In the genomic region with DNA sequence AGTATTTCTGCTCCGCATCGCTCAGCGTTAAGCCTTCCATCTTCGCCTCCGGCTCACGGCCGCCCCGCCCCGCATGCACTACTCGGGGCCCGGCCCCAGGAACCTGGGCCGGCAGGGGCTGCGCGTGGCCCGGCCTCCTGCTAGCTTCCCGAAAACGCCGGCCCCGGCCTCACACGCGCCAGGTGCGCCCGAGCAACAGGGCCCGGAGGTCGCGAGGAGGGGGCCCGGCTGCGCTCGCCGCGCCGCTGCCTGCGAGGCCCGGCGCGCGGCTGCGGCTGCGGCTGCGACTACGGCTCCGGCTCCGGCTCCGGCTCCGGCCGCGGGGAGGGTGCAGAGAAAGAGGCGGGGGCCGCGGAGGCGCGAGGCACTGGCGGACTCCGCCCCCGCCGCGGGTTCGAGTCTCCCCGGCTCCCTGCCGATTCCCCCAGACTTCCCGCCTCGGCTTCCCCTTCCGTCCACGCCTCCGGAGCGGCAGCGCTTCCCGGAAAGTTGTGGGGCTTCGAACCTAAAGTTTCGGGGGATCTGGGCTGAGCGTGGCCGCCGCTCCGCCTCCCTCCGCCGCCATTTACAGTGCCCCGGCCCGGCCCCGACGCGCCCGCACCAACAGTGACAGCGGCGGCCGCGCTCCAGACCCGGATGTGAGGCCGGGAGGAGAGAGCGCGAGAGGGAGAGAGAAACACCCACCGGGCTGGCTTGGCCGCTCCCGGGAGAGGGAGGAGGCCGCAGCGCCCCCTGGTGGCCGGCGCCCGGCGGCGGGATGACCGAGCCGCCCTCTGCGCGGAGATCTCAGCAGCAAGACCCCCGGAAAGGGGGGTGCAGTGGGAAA, we compare ENCODE assay signal across 8 cellular contexts. TPM values are rescaled to one million over a fixed set of nuclear protein-coding genes. Genes with fewer than 3 reads are reported as not detected.
DNase-seq lines count a peak whose midpoint lies in the region; ATAC-seq and TF ChIP-seq lines count a peak whose summit lies in the region.

A gene with protein sequence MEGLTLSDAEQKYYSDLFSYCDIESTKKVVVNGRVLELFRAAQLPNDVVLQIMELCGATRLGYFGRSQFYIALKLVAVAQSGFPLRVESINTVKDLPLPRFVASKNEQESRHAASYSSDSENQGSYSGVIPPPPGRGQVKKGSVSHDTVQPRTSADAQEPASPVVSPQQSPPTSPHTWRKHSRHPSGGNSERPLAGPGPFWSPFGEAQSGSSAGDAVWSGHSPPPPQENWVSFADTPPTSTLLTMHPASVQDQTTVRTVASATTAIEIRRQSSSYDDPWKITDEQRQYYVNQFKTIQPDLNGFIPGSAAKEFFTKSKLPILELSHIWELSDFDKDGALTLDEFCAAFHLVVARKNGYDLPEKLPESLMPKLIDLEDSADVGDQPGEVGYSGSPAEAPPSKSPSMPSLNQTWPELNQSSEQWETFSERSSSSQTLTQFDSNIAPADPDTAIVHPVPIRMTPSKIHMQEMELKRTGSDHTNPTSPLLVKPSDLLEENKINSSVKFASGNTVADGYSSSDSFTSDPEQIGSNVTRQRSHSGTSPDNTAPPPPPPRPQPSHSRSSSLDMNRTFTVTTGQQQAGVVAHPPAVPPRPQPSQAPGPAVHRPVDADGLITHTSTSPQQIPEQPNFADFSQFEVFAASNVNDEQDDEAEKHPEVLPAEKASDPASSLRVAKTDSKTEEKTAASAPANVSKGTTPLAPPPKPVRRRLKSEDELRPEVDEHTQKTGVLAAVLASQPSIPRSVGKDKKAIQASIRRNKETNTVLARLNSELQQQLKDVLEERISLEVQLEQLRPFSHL (minus strand): TSS at position 611 of the 826 bp plus-strand sequence. CDS start 571 bp downstream, at position 40.

- H3K9me2 ChIP-seq in OCI-LY1 (ENCODE audit: low read depth, low read length) = no peaks in the 10 kb centered on the region

- peaks cover 9% of the 10 kb centered on the region for H3K79me2 ChIP-seq in OCI-LY1 (ENCODE audit: insufficient read depth, low read length)

- peak; percentile 80 for TF ChIP-seq CTCF in OCI-LY1 (IDR thresholded peaks at IDR 0.05; ENCODE audit: low read length)

- H3F3A ChIP-seq in OCI-LY1 (ENCODE audit: insufficient read depth, low read length) = no peaks in the 10 kb centered on the region

- H2AFZ ChIP-seq in OCI-LY1 (ENCODE audit: low read length) = 0 out of 2 replicates have a peak within 1 kb of the TSS, but pooled peaks have one; percentile 39

- 0 out of 2 replicates have a peak, but pooled peaks cover 3% of the 10 kb centered on the region for H4K20me1 ChIP-seq in OCI-LY1 (ENCODE audit: insufficient read depth, low read length)

- H3K9me3 ChIP-seq in HUES48 (ENCODE audit: control insufficient read depth, insufficient read depth, low read length) (no peaks in the 10 kb centered on the region), OCI-LY1 (ENCODE audit: low read length) (no peaks in the 10 kb centered on the region), mononuclear cell (ENCODE audit: low read depth, low read length) (no peaks in the 10 kb centered on the region)

- H3K4me3 ChIP-seq in HUES48 (ENCODE audit: low read depth, low read length) (peak within 1 kb of the TSS; percentile 95), OCI-LY1 (ENCODE audit: low read depth, low read length, poor library complexity, severe bottlenecking) (peak within 1 kb of the TSS; percentile 85), mononuclear cell (ENCODE audit: low read length) (peak within 1 kb of the TSS; percentile 90)

- ATAC-seq in GM21381 (IDR thresholded peaks at IDR 0.05; ENCODE audit: unreplicated experiment) = peak; percentile 88

- DNase-seq in D341Med (ENCODE audit: low spot score) (peak; percentile 97), activated T-cell treated with anti-CD3 and anti-CD28 coated beads for 1 hour (ENCODE audit: low read depth) (peak; percentile 87), epidermal melanocyte (ENCODE audit: insufficient read length, low spot score) (peak; percentile 82)
- DNase-seq in stimulated activated CD8-positive, alpha-beta memory T cell treated with anti-CD3 and anti-CD28 coated beads, Interleukin-4, amount 100 ng/mL, for 1 hour (ENCODE audit: low read depth in 2 of 2, low spot score in 1 of 2) = peak; percentile 80 to 84

- H3K27ac ChIP-seq in HUES48 (ENCODE audit: low read depth, low read length) (peak within 1 kb of the TSS; percentile 90), OCI-LY1 (ENCODE audit: low read depth, low read length, poor library complexity, severe bottlenecking) (no peak within 1 kb of the TSS)

- H3K4me1 ChIP-seq in HUES48 (ENCODE audit: control insufficient read depth, insufficient read depth, low read length) (peaks cover 26% of the 10 kb centered on the region), OCI-LY1 (ENCODE audit: insufficient read depth, low read length, severe bottlenecking) (peaks cover 35% of the 10 kb centered on the region), mononuclear cell (ENCODE audit: insufficient read depth, low read length) (peaks cover 37% of the 10 kb centered on the region)

- H3K36me3 ChIP-seq in HUES48 (ENCODE audit: control insufficient read depth, insufficient read depth, low read length) = no peaks in the 10 kb centered on the region
- no peaks in the 10 kb centered on the region for H3K36me3 ChIP-seq in OCI-LY1 (ENCODE audit: insufficient read depth, low read length)

- H3K27me3 ChIP-seq in HUES48 (ENCODE audit: control insufficient read depth, insufficient read depth, low read length) (no peaks in the 10 kb centered on the region), OCI-LY1 (ENCODE audit: insufficient read depth, low read length) (no peaks in the 10 kb centered on the region), mononuclear cell (ENCODE audit: insufficient read depth, low read length) (no peaks in the 10 kb centered on the region)

- H3K9ac ChIP-seq in HUES48 (ENCODE audit: low read depth, low read length) (peak within 1 kb of the TSS; percentile 91), OCI-LY1 (ENCODE audit: low read length) (peak within 1 kb of the TSS; percentile 72)

- peak within 1 kb of the TSS; percentile 92 for H3K4me2 ChIP-seq in OCI-LY1 (ENCODE audit: low read length)

RNA-seq across cellular contexts. Expression of the gene that starts here (rescaled TPM):
- total RNA-seq in mononuclear cell = 62.8 TPM
